ENCODE assay signal across 2 cellular contexts in the genomic region with DNA sequence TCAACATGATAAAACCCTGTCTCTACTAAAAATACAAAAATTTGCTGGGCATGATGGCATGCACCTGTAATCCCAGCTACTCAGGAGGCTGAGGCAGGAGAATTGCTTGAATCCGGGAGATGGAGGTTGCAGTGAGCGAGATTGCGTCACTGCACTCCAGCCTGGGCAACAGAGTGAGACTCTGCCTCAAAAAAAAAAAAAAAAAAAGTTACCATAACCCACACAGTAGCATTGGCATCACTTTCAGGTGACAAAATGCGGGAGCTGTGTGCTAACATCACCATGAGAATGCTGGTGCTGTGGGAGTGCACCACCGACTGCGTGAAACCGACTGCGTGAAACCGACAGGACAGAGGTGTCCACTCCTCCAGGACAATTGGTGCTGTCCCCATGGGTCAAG. TPM values are rescaled to one million over a fixed set of nuclear protein-coding genes. Genes with fewer than 3 reads are reported as not detected.
"Had no signal": no experiment of that assay in that cellular context is flagged by ENCODE, and none has a peak within 500 bp of the region (broad histone marks: within the 10 kb centered on the region; RNA-seq: fewer than 3 reads in every experiment).

No MANE protein-coding gene starts in this region.

RNA-seq across cellular contexts. Expression of a gene that starts 40.7 kb away (rescaled TPM):
- total RNA-seq: OCI-LY7, PC-9 had no signal
